Comparison of ENCODE assay signal across 1 cellular context in the genomic region with DNA sequence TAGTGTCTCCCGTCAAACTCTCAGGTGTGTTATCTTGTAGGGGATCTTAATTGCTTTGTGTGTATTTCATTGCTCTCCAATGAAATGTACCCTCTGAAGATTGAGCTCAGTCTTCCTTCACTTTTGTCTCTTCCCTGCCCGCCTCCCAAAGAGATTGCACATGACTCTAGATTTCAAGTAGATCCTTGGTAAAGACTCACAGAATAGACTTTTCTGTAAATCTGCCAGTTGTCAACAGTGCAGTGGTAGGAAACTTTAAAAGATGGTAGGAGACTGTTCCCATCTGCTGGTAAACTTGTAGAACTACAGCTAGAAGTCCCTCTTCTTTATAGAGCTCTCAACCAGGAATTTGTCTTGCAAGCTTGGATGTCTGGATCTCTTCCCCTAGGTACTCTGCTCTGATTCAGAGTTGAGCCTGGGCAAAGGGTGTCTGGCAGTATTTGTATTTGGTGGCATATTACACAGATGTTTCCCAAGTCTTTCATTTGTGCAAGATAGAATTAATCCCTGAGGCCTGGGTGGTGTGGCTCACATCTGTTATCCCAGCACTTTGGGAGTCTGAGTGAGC.
TF ChIP-seq lines count a peak whose summit lies in the region.

No MANE protein-coding gene starts in this region.

TF ChIP-seq in WTC11, 78 proteins besides CTCF, POLR2A, EP300 and RAD21 (continued from another document):
- TF ChIP-seq, protein P1, sequence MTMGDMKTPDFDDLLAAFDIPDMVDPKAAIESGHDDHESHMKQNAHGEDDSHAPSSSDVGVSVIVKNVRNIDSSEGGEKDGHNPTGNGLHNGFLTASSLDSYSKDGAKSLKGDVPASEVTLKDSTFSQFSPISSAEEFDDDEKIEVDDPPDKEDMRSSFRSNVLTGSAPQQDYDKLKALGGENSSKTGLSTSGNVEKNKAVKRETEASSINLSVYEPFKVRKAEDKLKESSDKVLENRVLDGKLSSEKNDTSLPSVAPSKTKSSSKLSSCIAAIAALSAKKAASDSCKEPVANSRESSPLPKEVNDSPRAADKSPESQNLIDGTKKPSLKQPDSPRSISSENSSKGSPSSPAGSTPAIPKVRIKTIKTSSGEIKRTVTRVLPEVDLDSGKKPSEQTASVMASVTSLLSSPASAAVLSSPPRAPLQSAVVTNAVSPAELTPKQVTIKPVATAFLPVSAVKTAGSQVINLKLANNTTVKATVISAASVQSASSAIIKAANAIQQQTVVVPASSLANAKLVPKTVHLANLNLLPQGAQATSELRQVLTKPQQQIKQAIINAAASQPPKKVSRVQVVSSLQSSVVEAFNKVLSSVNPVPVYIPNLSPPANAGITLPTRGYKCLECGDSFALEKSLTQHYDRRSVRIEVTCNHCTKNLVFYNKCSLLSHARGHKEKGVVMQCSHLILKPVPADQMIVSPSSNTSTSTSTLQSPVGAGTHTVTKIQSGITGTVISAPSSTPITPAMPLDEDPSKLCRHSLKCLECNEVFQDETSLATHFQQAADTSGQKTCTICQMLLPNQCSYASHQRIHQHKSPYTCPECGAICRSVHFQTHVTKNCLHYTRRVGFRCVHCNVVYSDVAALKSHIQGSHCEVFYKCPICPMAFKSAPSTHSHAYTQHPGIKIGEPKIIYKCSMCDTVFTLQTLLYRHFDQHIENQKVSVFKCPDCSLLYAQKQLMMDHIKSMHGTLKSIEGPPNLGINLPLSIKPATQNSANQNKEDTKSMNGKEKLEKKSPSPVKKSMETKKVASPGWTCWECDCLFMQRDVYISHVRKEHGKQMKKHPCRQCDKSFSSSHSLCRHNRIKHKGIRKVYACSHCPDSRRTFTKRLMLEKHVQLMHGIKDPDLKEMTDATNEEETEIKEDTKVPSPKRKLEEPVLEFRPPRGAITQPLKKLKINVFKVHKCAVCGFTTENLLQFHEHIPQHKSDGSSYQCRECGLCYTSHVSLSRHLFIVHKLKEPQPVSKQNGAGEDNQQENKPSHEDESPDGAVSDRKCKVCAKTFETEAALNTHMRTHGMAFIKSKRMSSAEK (CRISPR knock-in tag; IDR thresholded peaks at IDR 0.05; ENCODE audit: borderline replicate concordance), result no peak
- TF ChIP-seq, protein P2, sequence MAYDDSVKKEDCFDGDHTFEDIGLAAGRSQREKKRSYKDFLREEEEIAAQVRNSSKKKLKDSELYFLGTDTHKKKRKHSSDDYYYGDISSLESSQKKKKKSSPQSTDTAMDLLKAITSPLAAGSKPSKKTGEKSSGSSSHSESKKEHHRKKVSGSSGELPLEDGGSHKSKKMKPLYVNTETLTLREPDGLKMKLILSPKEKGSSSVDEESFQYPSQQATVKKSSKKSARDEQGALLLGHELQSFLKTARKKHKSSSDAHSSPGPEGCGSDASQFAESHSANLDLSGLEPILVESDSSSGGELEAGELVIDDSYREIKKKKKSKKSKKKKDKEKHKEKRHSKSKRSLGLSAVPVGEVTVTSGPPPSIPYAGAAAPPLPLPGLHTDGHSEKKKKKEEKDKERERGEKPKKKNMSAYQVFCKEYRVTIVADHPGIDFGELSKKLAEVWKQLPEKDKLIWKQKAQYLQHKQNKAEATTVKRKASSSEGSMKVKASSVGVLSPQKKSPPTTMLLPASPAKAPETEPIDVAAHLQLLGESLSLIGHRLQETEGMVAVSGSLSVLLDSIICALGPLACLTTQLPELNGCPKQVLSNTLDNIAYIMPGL (CRISPR knock-in tag; IDR thresholded peaks at IDR 0.05), result no peak
- TF ChIP-seq CBFB (CRISPR knock-in tag; IDR thresholded peaks at IDR 0.05; ENCODE audit: low read depth), result no peak
- TF ChIP-seq, protein P3, sequence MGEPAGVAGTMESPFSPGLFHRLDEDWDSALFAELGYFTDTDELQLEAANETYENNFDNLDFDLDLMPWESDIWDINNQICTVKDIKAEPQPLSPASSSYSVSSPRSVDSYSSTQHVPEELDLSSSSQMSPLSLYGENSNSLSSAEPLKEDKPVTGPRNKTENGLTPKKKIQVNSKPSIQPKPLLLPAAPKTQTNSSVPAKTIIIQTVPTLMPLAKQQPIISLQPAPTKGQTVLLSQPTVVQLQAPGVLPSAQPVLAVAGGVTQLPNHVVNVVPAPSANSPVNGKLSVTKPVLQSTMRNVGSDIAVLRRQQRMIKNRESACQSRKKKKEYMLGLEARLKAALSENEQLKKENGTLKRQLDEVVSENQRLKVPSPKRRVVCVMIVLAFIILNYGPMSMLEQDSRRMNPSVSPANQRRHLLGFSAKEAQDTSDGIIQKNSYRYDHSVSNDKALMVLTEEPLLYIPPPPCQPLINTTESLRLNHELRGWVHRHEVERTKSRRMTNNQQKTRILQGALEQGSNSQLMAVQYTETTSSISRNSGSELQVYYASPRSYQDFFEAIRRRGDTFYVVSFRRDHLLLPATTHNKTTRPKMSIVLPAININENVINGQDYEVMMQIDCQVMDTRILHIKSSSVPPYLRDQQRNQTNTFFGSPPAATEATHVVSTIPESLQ (CRISPR knock-in tag; IDR thresholded peaks at IDR 0.05), result no peak
- TF ChIP-seq, protein P4, sequence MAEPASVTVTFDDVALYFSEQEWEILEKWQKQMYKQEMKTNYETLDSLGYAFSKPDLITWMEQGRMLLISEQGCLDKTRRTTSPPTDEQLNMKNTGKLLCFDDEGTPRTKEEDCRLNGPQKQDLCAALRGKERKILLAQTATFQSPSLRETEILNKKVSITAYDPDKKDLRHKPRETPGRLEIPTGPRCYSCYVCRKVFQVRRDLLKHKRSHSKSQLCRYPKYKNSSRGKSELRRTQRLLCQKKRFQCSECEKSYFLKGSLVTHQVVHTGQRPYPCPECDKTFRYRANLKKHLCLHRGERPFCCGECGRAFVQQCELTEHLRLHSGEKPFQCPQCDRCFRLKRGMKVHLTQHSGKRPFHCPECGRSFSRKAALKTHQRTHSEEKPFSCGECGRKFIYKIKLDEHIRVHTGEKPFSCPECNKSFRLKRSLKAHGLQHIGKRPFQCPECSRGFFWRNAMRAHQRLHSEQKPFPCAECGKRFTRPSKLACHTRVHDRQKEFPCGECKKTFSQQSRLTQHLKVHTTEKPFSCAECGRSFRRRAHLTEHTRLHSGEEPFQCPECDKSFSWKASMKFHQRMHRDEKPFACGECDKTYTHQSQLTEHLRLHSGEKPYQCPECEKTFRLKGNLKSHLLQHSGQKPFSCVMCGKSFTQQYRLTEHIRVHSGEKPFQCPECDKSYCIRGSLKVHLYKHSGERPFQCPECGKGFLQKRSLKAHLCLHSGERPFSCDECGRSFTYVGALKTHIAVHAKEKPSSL (CRISPR knock-in tag; conservative IDR thresholded peaks at IDR 0.05), result no peak
- TF ChIP-seq, protein P5, sequence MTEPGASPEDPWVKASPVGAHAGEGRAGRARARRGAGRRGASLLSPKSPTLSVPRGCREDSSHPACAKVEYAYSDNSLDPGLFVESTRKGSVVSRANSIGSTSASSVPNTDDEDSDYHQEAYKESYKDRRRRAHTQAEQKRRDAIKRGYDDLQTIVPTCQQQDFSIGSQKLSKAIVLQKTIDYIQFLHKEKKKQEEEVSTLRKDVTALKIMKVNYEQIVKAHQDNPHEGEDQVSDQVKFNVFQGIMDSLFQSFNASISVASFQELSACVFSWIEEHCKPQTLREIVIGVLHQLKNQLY (CRISPR knock-in tag; IDR thresholded peaks at IDR 0.05), result no peak
- no peak for TF ChIP-seq ZNF232 (CRISPR knock-in tag; IDR thresholded peaks at IDR 0.05)
TF ChIP-seq in WTC11: peak in this region for 0.
